8 cellular contexts compared by ENCODE assay signal in the genomic region with DNA sequence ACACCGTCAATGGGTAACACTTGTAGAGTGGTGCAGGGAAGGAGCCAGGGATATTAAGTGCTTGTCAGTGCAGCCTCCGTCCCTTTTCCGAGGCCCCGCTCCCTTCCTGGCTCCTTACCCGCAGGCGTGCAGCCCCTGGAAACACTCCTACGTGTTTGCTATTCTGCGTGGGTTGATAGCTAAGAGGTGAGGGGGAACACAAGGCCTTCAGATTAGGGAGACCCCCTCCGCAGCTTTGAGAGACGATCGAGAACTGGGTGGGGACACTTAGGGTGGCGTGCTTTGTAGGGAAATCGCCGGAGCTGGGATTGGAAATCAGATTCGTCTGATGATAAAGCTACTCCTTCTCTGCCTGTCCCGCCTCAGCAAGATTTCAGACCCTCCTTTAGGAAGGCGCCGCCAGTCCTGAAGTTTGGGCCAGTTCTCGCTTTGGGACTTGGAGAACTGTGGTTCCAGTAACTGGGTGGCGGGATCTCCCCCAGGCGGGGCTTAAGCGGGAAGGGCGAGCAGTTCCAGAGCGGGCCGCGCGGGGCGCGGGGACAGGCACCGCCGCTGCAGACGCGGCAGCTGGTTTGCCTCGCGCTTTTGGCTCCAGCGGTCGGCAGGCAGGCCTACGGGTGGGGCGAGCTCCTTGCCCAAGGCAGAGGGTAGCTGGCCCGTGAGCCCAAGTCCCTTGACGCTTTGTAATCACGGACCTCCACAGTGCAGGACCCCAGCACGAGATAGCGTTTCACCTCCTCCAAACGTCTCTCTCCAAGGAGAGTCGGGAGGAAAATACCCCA. TPM values are rescaled to one million over a fixed set of nuclear protein-coding genes. Genes with fewer than 3 reads are reported as not detected.
DNase-seq lines count a peak whose midpoint lies in the region; ATAC-seq and TF ChIP-seq lines count a peak whose summit lies in the region.

No MANE protein-coding gene starts in this region.

- peaks cover 61% of the 10 kb centered on the region for H3K27me3 Mint-ChIP-seq in CD4-positive, CD25-positive, alpha-beta regulatory T cell
- H3K27me3 Mint-ChIP-seq in neural crest cell (ENCODE audit: low read depth), result peaks cover 60% of the 10 kb centered on the region

- peaks cover 0 to 19% (median 1%) of the 10 kb centered on the region in 4 donors for H3K4me1 Mint-ChIP-seq in CD4-positive, CD25-positive, alpha-beta regulatory T cell
- H3K4me1 Mint-ChIP-seq in neural crest cell, result peaks cover 56% of the 10 kb centered on the region

- no peaks in the 10 kb centered on the region for H3K9me3 ChIP-seq in CD4-positive, CD25-positive, alpha-beta regulatory T cell (ENCODE audit: control insufficient read depth in 2 of 2, low read length in 2 of 2)
- H3K9me3 ChIP-seq in Peyer's patch, result no peaks in the 10 kb centered on the region

- no peaks in the 10 kb centered on the region for H3K36me3 ChIP-seq in CD4-positive, CD25-positive, alpha-beta regulatory T cell (ENCODE audit: control insufficient read depth, insufficient read depth, low read length)
- no peaks in the 10 kb centered on the region for H3K36me3 ChIP-seq in Peyer's patch

- H3K27ac ChIP-seq in CD4-positive, CD25-positive, alpha-beta regulatory T cell (ENCODE audit: insufficient read depth, low read length, poor library complexity, severe bottlenecking), result no peak overlapping the region
- peak overlapping the region; percentile 49 to 76 (median 72) for H3K27ac ChIP-seq in Peyer's patch
- no peak overlapping the region for H3K27ac ChIP-seq in foreskin keratinocyte
- H3K27ac ChIP-seq in substantia nigra (ENCODE audit: low read depth, low read length, poor library complexity, severe bottlenecking), result peak overlapping the region; percentile 57

- peak; percentile 67 to 79 for ATAC-seq in CD4-positive, CD25-positive, alpha-beta regulatory T cell (ENCODE audit: low read depth in 2 of 2)
- ATAC-seq in GM19455 (IDR thresholded peaks at IDR 0.05; ENCODE audit: unreplicated experiment) (peak; percentile 94), foreskin keratinocyte (peak; percentile 95)

- peaks cover 23% of the 10 kb centered on the region for H3K27me3 ChIP-seq in CD4-positive, CD25-positive, alpha-beta regulatory T cell (ENCODE audit: control insufficient read depth, insufficient read depth, low read length)
- H3K27me3 ChIP-seq in Peyer's patch (peaks cover 0 to 9% of the 10 kb centered on the region in 2 donors), foreskin keratinocyte (peaks cover 61% of the 10 kb centered on the region)

- peak; percentile 49 to 81 (median 77) for TF ChIP-seq CTCF in Peyer's patch (IDR thresholded peaks at IDR 0.05)
- TF ChIP-seq CTCF in foreskin keratinocyte (conservative IDR thresholded peaks at IDR 0.05), result peak; percentile 69
- TF ChIP-seq CTCF in neural crest cell (conservative IDR thresholded peaks at IDR 0.05), result peak; percentile 75

- H3K9me3 Mint-ChIP-seq in CD4-positive, CD25-positive, alpha-beta regulatory T cell, result peaks cover 0 to 6% (median 0%) of the 10 kb centered on the region in 7 donors
- H3K9me3 Mint-ChIP-seq in neural crest cell, result no peaks in the 10 kb centered on the region

- H3K4me3 Mint-ChIP-seq in CD4-positive, CD25-positive, alpha-beta regulatory T cell, result peak overlapping the region; percentile 88 to 93 (median 90)
- H3K4me3 Mint-ChIP-seq in neural crest cell, result peak overlapping the region; percentile 76

- peaks cover 13% of the 10 kb centered on the region for H3K4me1 ChIP-seq in CD4-positive, CD25-positive, alpha-beta regulatory T cell (ENCODE audit: control insufficient read depth, insufficient read depth, low read length, poor library complexity, severe bottlenecking)
- peaks cover 0 to 21% (median 0%) of the 10 kb centered on the region in 4 donors for H3K4me1 ChIP-seq in Peyer's patch
- H3K4me1 ChIP-seq in foreskin keratinocyte, result no peaks in the 10 kb centered on the region

- TF ChIP-seq POLR2A in Peyer's patch (IDR thresholded peaks at IDR 0.05), result peak in 1 of 2 donors; percentile 15

- no peak overlapping the region for H3K27ac Mint-ChIP-seq in CD4-positive, CD25-positive, alpha-beta regulatory T cell
- H3K27ac Mint-ChIP-seq in neural crest cell (ENCODE audit: unreplicated experiment), result no peak overlapping the region

- peak; percentile 9 to 59 (median 13) for DNase-seq in CD4-positive, CD25-positive, alpha-beta regulatory T cell
- DNase-seq in HS-27A (ENCODE audit: low read depth) (peak; percentile 42), Peyer's patch (peak; percentile 51 to 84 (median 80)), foreskin keratinocyte (peak in 1 of 2 donors; percentile 38), neural crest cell (ENCODE audit: low read depth, low spot score) (peak; percentile 67), substantia nigra (lab: John Stamatoyannopoulos, UW) (peak in 46 of 49 donors; percentile 10 to 84 (median 60))
- DNase-seq in activated effector memory CD4-positive, alpha-beta T cell treated with anti-CD3 and anti-CD28 coated beads, Interleukin-2, amount 50 U/mL, for 16 hours, result peak; percentile 79

- peaks cover 4% of the 10 kb centered on the region for H3K36me3 Mint-ChIP-seq in CD4-positive, CD25-positive, alpha-beta regulatory T cell
- H3K36me3 Mint-ChIP-seq in neural crest cell (ENCODE audit: low read depth), result no peaks in the 10 kb centered on the region

- peak overlapping the region; percentile 84 for H3K4me3 ChIP-seq in CD4-positive, CD25-positive, alpha-beta regulatory T cell (ENCODE audit: low read depth, low read length)
- peak overlapping the region; percentile 36 to 62 (median 50) for H3K4me3 ChIP-seq in Peyer's patch

RNA-seq across cellular contexts. Expression of gene FAM107A, which starts 8.0 kb away (rescaled TPM):
- total RNA-seq in CD4-positive, CD25-positive, alpha-beta regulatory T cell, result not detected
- polyA plus RNA-seq in CD4-positive, CD25-positive, alpha-beta regulatory T cell, result not detected
- total RNA-seq in Peyer's patch (10 to 100 TPM; 11.0 to 93.3 (median 24.3) TPM), foreskin keratinocyte (not detected in 2 replicates), neural crest cell (1.6 and 2.3 TPM in 2 replicates)
- not detected in 2 replicates for polyA plus RNA-seq in foreskin keratinocyte

RNA-seq across cellular contexts. Expression of gene ACOX2, which starts 48.2 kb away (rescaled TPM):
- not detected for total RNA-seq in CD4-positive, CD25-positive, alpha-beta regulatory T cell
- not detected for polyA plus RNA-seq in CD4-positive, CD25-positive, alpha-beta regulatory T cell
- total RNA-seq in Peyer's patch, result 100 to 1,000 TPM in 3 of 4 donors, 10 to 100 TPM in 1; 54.5 to 162 (median 142) TPM
- 0.34 and 0.42 TPM in 2 replicates for total RNA-seq in foreskin keratinocyte
- polyA plus RNA-seq in foreskin keratinocyte, result 0.39 and 0.74 TPM in 2 replicates
- 0.98 and 1.0 TPM in 2 replicates for total RNA-seq in neural crest cell

Comparison
In these comparisons a context has a peak if more than half of its experiments do, and no peak if none do; other contexts are left out.
1. H3K27ac ChIP-seq: peak in Peyer's patch (4 of 4) and substantia nigra (single experiment); none in CD4-positive, CD25-positive, alpha-beta regulatory T cell (single experiment) and foreskin keratinocyte (single experiment).
2. RNA of gene ACOX2, which starts 48.2 kb away (total RNA-seq): 54.5 to 162 TPM in Peyer's patch; 0.98 to 1.0 TPM in neural crest cell, 0.34 to 0.42 TPM in foreskin keratinocyte and not detected in CD4-positive, CD25-positive, alpha-beta regulatory T cell (single experiment); every median in the first group is over 10 times any median in the second.
3. Peak in every context shown above with its lines, with median percentiles within 50 percentile points of each other: ATAC-seq and CTCF ChIP-seq.